1 cellular context compared by ENCODE assay signal in the genomic region with DNA sequence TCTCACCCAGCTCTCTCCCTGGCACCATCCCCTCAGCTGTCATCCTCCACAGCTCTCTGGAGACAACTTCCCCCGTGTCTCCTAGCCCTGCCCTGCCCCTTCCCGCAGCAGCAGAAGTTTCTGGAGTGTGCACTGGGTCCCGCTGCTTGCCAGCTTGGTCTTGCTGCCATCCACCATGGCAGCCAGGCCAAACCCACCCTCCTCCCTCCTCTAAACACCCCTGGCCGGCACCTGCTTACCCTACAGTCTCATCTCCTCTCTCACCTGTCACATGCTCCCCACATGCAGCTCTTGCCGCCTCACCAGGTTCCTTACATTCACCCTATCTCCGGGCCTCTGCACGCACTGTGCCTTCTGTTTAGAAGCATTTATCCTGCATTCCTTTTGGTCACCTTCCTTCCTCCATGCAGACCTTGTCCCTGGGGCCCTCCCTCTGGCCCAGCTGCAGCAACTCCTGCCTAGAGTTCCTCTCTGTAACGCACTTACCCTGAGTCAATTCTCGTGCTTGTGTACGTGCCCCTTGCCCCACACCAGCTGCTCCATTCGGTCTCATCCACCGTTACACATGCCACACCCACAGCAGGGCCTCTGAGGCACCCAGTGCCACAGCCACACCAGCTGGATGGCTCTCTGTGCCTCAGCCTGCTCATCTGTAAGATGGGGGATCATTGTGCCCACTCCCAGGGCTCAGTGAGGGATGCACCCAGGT.
TF ChIP-seq lines count a peak whose summit lies in the region.

No MANE protein-coding gene starts in this region.

TF ChIP-seq in H1, 55 proteins besides CTCF, POLR2A, EP300 and RAD21:
- TF ChIP-seq SP1 (IDR thresholded peaks at IDR 0.05; ENCODE audit: low read depth, low read length) (no peak), SRF (IDR thresholded peaks at IDR 0.05; ENCODE audit: low read depth, low read length) (no peak), CBX5 (IDR thresholded peaks at IDR 0.05; ENCODE audit: low read depth, low read length) (no peak), BACH1 (IDR thresholded peaks at IDR 0.05; ENCODE audit: low read length) (no peak), TEAD4 (IDR thresholded peaks at IDR 0.05; ENCODE audit: low read depth, low read length) (no peak), HDAC2 (IDR thresholded peaks at IDR 0.05; ENCODE audit: borderline replicate concordance in 1 of 2, low read depth in 2 of 2, low read length in 2 of 2) (no peak), ZNF274 (IDR thresholded peaks at IDR 0.05; ENCODE audit: borderline replicate concordance, extremely low read depth, low read length) (no peak), GABPA (IDR thresholded peaks at IDR 0.05; ENCODE audit: borderline replicate concordance, insufficient read depth, low read length) (no peak), POLR2AphosphoS5 (IDR thresholded peaks at IDR 0.05; ENCODE audit: low read depth, low read length) (no peak), TAF7 (optimal IDR thresholded peaks at IDR 0.05; ENCODE audit: borderline replicate concordance, low read depth, low read length) (no peak), EZH2 (IDR thresholded peaks at IDR 0.05; ENCODE audit: low read depth, low read length, severe bottlenecking) (no peak), GTF2F1 (IDR thresholded peaks at IDR 0.05; ENCODE audit: borderline replicate concordance, low read depth, low read length) (no peak), SP2 (IDR thresholded peaks at IDR 0.05; ENCODE audit: low read length) (no peak), EGR1 (IDR thresholded peaks at IDR 0.05; ENCODE audit: borderline replicate concordance, low read depth, low read length) (no peak), KDM5A (IDR thresholded peaks at IDR 0.05; ENCODE audit: low read length) (no peak), TBP (IDR thresholded peaks at IDR 0.05; ENCODE audit: low read depth, low read length) (no peak), YY1 (IDR thresholded peaks at IDR 0.05; ENCODE audit: low read depth, low read length) (no peak)
- TF ChIP-seq, protein P1, sequence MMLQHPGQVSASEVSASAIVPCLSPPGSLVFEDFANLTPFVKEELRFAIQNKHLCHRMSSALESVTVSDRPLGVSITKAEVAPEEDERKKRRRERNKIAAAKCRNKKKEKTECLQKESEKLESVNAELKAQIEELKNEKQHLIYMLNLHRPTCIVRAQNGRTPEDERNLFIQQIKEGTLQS (IDR thresholded peaks at IDR 0.05; ENCODE audit: insufficient read depth, low read depth, low read length) = no peak
- TF ChIP-seq, protein P2, sequence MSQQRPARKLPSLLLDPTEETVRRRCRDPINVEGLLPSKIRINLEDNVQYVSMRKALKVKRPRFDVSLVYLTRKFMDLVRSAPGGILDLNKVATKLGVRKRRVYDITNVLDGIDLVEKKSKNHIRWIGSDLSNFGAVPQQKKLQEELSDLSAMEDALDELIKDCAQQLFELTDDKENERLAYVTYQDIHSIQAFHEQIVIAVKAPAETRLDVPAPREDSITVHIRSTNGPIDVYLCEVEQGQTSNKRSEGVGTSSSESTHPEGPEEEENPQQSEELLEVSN (IDR thresholded peaks at IDR 0.05) = no peak
